In the genomic region with DNA sequence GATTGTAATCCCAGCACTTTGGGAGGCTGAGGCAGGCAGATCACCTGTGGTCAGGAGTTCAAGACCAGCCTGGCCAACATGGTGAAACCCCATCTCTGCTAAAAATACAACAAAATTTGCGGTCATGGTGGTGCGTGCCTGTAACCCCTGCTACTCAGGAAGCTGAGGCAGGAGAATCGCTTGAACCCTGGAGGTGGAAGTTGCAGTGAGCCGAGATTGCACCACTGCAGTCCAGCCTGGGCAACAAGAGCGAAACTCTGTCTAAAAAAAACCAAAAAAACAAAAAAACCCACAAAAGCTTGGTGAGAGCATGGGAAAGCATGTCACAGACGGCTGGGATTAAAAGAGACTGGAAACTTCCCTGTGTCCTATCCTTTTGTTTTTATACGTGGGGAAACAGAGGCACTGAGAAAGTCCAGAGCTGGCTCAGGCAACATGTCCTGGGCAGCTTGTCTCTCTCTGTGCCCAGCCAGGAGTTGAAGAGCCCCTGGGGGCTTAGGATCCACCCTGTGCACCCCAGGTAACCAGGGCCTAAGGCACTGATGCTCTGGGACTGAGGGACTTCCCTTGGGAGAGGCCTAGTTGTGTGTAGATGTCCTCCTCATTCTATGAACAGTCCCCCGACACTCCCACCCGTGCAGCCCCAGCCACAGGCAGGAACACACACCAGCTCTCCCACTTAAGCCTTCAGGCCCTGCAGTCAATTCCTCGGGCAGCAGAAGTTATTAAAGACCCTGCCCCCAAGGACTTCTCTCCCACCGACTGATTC, we compare ENCODE assay signal across 21 cellular contexts.
"Had no signal": no experiment of that assay in that cellular context is flagged by ENCODE, and none has a peak within 500 bp of the region (broad histone marks: within the 10 kb centered on the region; RNA-seq: fewer than 3 reads in every experiment).

No MANE protein-coding gene starts in this region.

- H3K4me3 Mint-ChIP-seq: endodermal cell; natural killer cell treated with Interleukin-12 subunit alpha and Interleukin-12 subunit beta and Interleukin-15 and Interleukin-18, amount 100 ng/mL, for 72 hours; stimulated activated effector memory CD8-positive, alpha-beta T cell treated with anti-CD3 and anti-CD28 coated beads, Interleukin-12 subunit alpha, Interleukin-12 subunit beta, amount 100 ng/mL, for 72 hours; stimulated activated naive CD8-positive, alpha-beta T cell treated with anti-CD3 and anti-CD28 coated beads, Interleukin-15, Interleukin-2, amounts not matched to agents 100 ng/mL and 50 ng/mL, for 24 hours had no signal

- H3K27ac Mint-ChIP-seq: endodermal cell; natural killer cell treated with Interleukin-12 subunit alpha and Interleukin-12 subunit beta and Interleukin-15 and Interleukin-18, amount 100 ng/mL, for 72 hours; stimulated activated effector memory CD8-positive, alpha-beta T cell treated with anti-CD3 and anti-CD28 coated beads, Interleukin-12 subunit alpha, Interleukin-12 subunit beta, amount 100 ng/mL, for 72 hours; stimulated activated naive CD8-positive, alpha-beta T cell treated with anti-CD3 and anti-CD28 coated beads, Interleukin-15, Interleukin-2, amounts not matched to agents 100 ng/mL and 50 ng/mL, for 24 hours had no signal

- FAIRE-seq: endothelial cell of umbilical vein had no signal

- DNase-seq: effector CD4-positive, alpha-beta T cell; endodermal cell; erythroblast; foreskin keratinocyte; head of caudate nucleus; left colon; left ventricle myocardium superior; mesenchymal stem cell; midbrain; psoas muscle; retina; stimulated activated CD4-positive, alpha-beta T cell treated with anti-CD3 and anti-CD28 coated beads, Interleukin-4, amount 100 ng/mL, for 1 hour; stimulated activated CD8-positive, alpha-beta memory T cell treated with anti-CD3 and anti-CD28 coated beads, Interleukin-4, amount 100 ng/mL, for 48 hours; tibial artery; upper lobe of left lung; uterus had no signal

- H3K9me3 Mint-ChIP-seq: endodermal cell; natural killer cell treated with Interleukin-12 subunit alpha and Interleukin-12 subunit beta and Interleukin-15 and Interleukin-18, amount 100 ng/mL, for 72 hours; stimulated activated effector memory CD8-positive, alpha-beta T cell treated with anti-CD3 and anti-CD28 coated beads, Interleukin-12 subunit alpha, Interleukin-12 subunit beta, amount 100 ng/mL, for 72 hours; stimulated activated naive CD8-positive, alpha-beta T cell treated with anti-CD3 and anti-CD28 coated beads, Interleukin-15, Interleukin-2, amounts not matched to agents 100 ng/mL and 50 ng/mL, for 24 hours had no signal

- ATAC-seq: foreskin keratinocyte; left colon; left ventricle myocardium superior; natural killer cell treated with Interleukin-12 subunit alpha and Interleukin-12 subunit beta and Interleukin-15 and Interleukin-18, amount 100 ng/mL, for 72 hours; psoas muscle; right lobe of liver; stimulated activated effector memory CD8-positive, alpha-beta T cell treated with anti-CD3 and anti-CD28 coated beads, Interleukin-12 subunit alpha, Interleukin-12 subunit beta, amount 100 ng/mL, for 72 hours had no signal

- H3K36me3 Mint-ChIP-seq: natural killer cell treated with Interleukin-12 subunit alpha and Interleukin-12 subunit beta and Interleukin-15 and Interleukin-18, amount 100 ng/mL, for 72 hours; stimulated activated effector memory CD8-positive, alpha-beta T cell treated with anti-CD3 and anti-CD28 coated beads, Interleukin-12 subunit alpha, Interleukin-12 subunit beta, amount 100 ng/mL, for 72 hours had no signal
